19 cellular contexts compared by ENCODE assay signal in genomic region chr1:157189096-157189495, GRCh38. TPM values are rescaled to one million over a fixed set of nuclear protein-coding genes. Genes with fewer than 3 reads are reported as not detected.
DNase-seq lines count a peak whose midpoint lies in the region; TF ChIP-seq lines count a peak whose summit lies in the region.
"Had no signal": no experiment of that assay in that cellular context is flagged by ENCODE, and none has a peak within 500 bp of the region (broad histone marks: within the 10 kb centered on the region; RNA-seq: fewer than 3 reads in every experiment).

No MANE protein-coding gene starts in this region.

- H3K27ac Mint-ChIP-seq in nephron progenitor cell, result no peak overlapping the region
- H3K27ac Mint-ChIP-seq: B cell; CD8-positive, alpha-beta T cell; H9 had no signal

- H3K36me3 ChIP-seq in right atrium auricular region (no peaks in the 10 kb centered on the region), left ventricle myocardium inferior (no peaks in the 10 kb centered on the region), osteoblast (ENCODE audit: insufficient read depth, low read length) (no peaks in the 10 kb centered on the region), testis (ENCODE audit: low read depth, missing control alignments) (no peaks in the 10 kb centered on the region)
- H3K36me3 ChIP-seq: BLaER1 had no signal

- intact Hi-C loops in left ventricle myocardium inferior (cut with micrococcal nuclease), result no loop called here
- intact Hi-C loops in testis (cut with DNase I; ENCODE audit: low total_unique reads), result no loop called here

- H3K79me2 ChIP-seq in osteoblast (ENCODE audit: insufficient read depth, low read length), result no peaks in the 10 kb centered on the region

- H3K27me3 Mint-ChIP-seq in nephron progenitor cell (ENCODE audit: low read depth, poor library complexity), result peaks cover 10% of the 10 kb centered on the region

- H2AFZ ChIP-seq in osteoblast (ENCODE audit: low read length), result no peak overlapping the region
- H2AFZ ChIP-seq: GM23248 had no signal

- H3K4me2 ChIP-seq in osteoblast (ENCODE audit: insufficient read depth, low read length), result no peak overlapping the region
- H3K4me2 ChIP-seq: BLaER1 had no signal

- H4K20me1 ChIP-seq in osteoblast (ENCODE audit: insufficient read depth, low read length), result no peaks in the 10 kb centered on the region
- H4K20me1 ChIP-seq: BLaER1 had no signal

- no peak overlapping the region for H3K4me3 Mint-ChIP-seq in nephron progenitor cell
- H3K4me3 Mint-ChIP-seq: B cell; CD4-positive, CD25-positive, alpha-beta regulatory T cell; CD8-positive, alpha-beta T cell; H9 had no signal

- no peaks in the 10 kb centered on the region for H3K4me1 ChIP-seq in right atrium auricular region
- H3K4me1 ChIP-seq in left ventricle myocardium inferior, result no peaks in the 10 kb centered on the region
- H3K4me1 ChIP-seq in osteoblast (ENCODE audit: insufficient read depth, low read length), result no peaks in the 10 kb centered on the region
- H3K4me1 ChIP-seq in testis, result no peaks in the 10 kb centered on the region
- H3K4me1 ChIP-seq: BLaER1, Caco-2 had no signal

- no peaks in the 10 kb centered on the region for H3K9me3 ChIP-seq in right atrium auricular region
- H3K9me3 ChIP-seq in left ventricle myocardium inferior (replicated peaks), result no peaks in the 10 kb centered on the region
- no peaks in the 10 kb centered on the region for H3K9me3 ChIP-seq in osteoblast (ENCODE audit: low read depth, low read length)
- H3K9me3 ChIP-seq in testis, result no peaks in the 10 kb centered on the region
- H3K9me3 ChIP-seq: BLaER1, Caco-2 had no signal

- DNase-seq in right atrium auricular region (ENCODE audit: low spot score) (peak; percentile 28), left ventricle myocardium inferior (no peak), islet precursor cell (peak; percentile 35), osteoblast (ENCODE audit: insufficient read length, low spot score, missing footprints) (peak; percentile 38), testis (no peak), foreskin fibroblast (no peak), nephron progenitor cell (no peak)
- no peak for DNase-seq in activated naive CD4-positive, alpha-beta T cell (lab: John Stamatoyannopoulos, UW)
- DNase-seq: Caco-2; CD4-positive, CD25-positive, alpha-beta regulatory T cell; CD8-positive, alpha-beta T cell; DMS153; DND-41; GM23248; H9 had no signal

- TF ChIP-seq CTCF in right atrium auricular region (IDR thresholded peaks at IDR 0.05) (no peak), left ventricle myocardium inferior (IDR thresholded peaks at IDR 0.05; ENCODE audit: borderline replicate concordance) (no peak), osteoblast (IDR thresholded peaks at IDR 0.05; ENCODE audit: extremely low read depth, low read depth, low read length) (no peak), testis (IDR thresholded peaks at IDR 0.05) (no peak), foreskin fibroblast (IDR thresholded peaks at IDR 0.05; ENCODE audit: low read depth, low read length) (no peak), nephron progenitor cell (IDR thresholded peaks at IDR 0.05) (no peak)

- no peak overlapping the region for H3K4me3 ChIP-seq in right atrium auricular region
- no peak overlapping the region for H3K4me3 ChIP-seq in left ventricle myocardium inferior
- H3K4me3 ChIP-seq in osteoblast (ENCODE audit: insufficient read depth, low read length), result no peak overlapping the region
- no peak overlapping the region for H3K4me3 ChIP-seq in testis
- H3K4me3 ChIP-seq in foreskin fibroblast (ENCODE audit: low read depth in 1 of 2, low read length in 2 of 2), result no peak overlapping the region
- H3K4me3 ChIP-seq: BLaER1, GM23248 had no signal

- H3K27ac ChIP-seq in right atrium auricular region (no peak overlapping the region), left ventricle myocardium inferior (replicated peaks) (no peak overlapping the region), osteoblast (ENCODE audit: low read depth, low read length) (no peak overlapping the region), testis (no peak overlapping the region)
- H3K27ac ChIP-seq: 22Rv1, BLaER1, C4-2B, GM23248 had no signal

- peaks cover 5% of the 10 kb centered on the region for H3K4me1 Mint-ChIP-seq in nephron progenitor cell

- no peak for TF ChIP-seq POLR2A in testis (IDR thresholded peaks at IDR 0.05)

- H3K9me3 Mint-ChIP-seq in nephron progenitor cell, result no peaks in the 10 kb centered on the region
- H3K9me3 Mint-ChIP-seq: CD8-positive, alpha-beta T cell; H9 had no signal

- WGBS in testis, 2 donors, result 63 to 80% methylated on average over 4 of the region's 4 CpGs

- H3K27me3 ChIP-seq in right atrium auricular region, result no peaks in the 10 kb centered on the region
- H3K27me3 ChIP-seq in left ventricle myocardium inferior (ENCODE audit: low read depth), result peaks cover 92% of the 10 kb centered on the region
- H3K27me3 ChIP-seq in osteoblast (ENCODE audit: insufficient read depth, low read length), result peaks cover 54% of the 10 kb centered on the region
- no peaks in the 10 kb centered on the region for H3K27me3 ChIP-seq in testis
- H3K27me3 ChIP-seq: BLaER1 had no signal

- H3K36me3 Mint-ChIP-seq in nephron progenitor cell (ENCODE audit: low read depth), result no peaks in the 10 kb centered on the region
- H3K36me3 Mint-ChIP-seq: CD4-positive, CD25-positive, alpha-beta regulatory T cell; CD8-positive, alpha-beta T cell had no signal

RNA-seq across cellular contexts. Expression of gene ETV3, which starts 50.9 kb away (rescaled TPM):
- total RNA-seq in right atrium auricular region (10 to 100 TPM in 1 of 2 donors, 1 to 10 TPM in 1; 9.0 to 12.0 TPM), left ventricle myocardium inferior (14.6 TPM), osteoblast (13.0 and 14.8 TPM in 2 replicates), testis (10 to 100 TPM; 28.0 to 29.1 TPM)
- polyA plus RNA-seq in testis (ENCODE audit: insufficient read depth, low read depth, low replicate concordance), result 22.2 TPM

Comparison
In these comparisons a context has a peak if more than half of its experiments do, and no peak if none do; other contexts are left out.
1. DNase-seq: peak in right atrium auricular region (single experiment), islet precursor cell (single experiment) and osteoblast (single experiment); none in left ventricle myocardium inferior (single experiment), testis (single experiment), foreskin fibroblast (0 of 2), activated naive CD4-positive, alpha-beta T cell (0 of 4) and nephron progenitor cell (single experiment).